ENCODE assay signal across 8 cellular contexts in the genomic region with DNA sequence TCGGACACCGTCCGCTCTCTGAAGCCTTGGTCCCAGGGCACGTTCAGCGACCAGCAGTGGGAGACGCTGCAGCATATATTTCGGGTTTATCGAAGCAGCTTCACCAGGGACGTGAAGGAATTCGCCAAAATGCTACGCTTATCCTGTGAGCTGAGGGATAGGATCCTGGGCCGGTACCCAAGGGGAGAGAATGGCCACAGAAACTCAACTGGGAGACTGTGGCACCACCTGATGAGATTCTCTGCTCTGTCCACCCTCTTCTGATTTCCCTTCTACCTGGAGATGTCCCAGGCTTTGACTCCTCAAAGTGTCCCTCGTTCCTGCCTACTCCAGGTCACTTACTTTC. TPM values are rescaled to one million over a fixed set of nuclear protein-coding genes. Genes with fewer than 3 reads are reported as not detected.
A peak's percentile ranks its signal among the peaks of the same experiment; 100 is the strongest.
DNase-seq lines count a peak whose midpoint lies in the region; ATAC-seq and TF ChIP-seq lines count a peak whose summit lies in the region.

No MANE protein-coding gene starts in this region.

- POLR2A ChIA-PET in WTC11 (lab: Charles Lee): interaction anchor here (1.0 kb wide), 1 partner anchor 19 kb away, joined by 3 read pairs; no protein-coding TSS in a partner anchor

- peaks cover 84% of the 10 kb centered on the region for H3K27me3 Mint-ChIP-seq in WTC11 (ENCODE audit: low read depth)

- H3K4me1 ChIP-seq in GM23248 (ENCODE audit: insufficient read depth) (no peaks in the 10 kb centered on the region), right cardiac atrium (ENCODE audit: control insufficient read depth, insufficient read depth, low read length) (peaks cover 4% of the 10 kb centered on the region)

- H3K27me3 ChIP-seq in GM23248 (replicated peaks; ENCODE audit: insufficient read depth) (peaks cover 63% of the 10 kb centered on the region), right cardiac atrium (ENCODE audit: control insufficient read depth, insufficient read depth) (no peaks in the 10 kb centered on the region)

- H3K4me3 ChIP-seq in GM23248: peak overlapping the region; percentile 69
- peak overlapping the region; percentile 85 for H3K4me3 ChIP-seq in right cardiac atrium (ENCODE audit: low read length)

- 13 to 15% methylated on average over 13 of the region's 13 CpGs for WGBS in GM23248 (ENCODE audit: low coverage in 1 of 2, low lambda C conversion rate in 2 of 2, missing lambda C conversion rate in 2 of 2), 2 experiments
- 13% methylated on average over 13 of the region's 13 CpGs for WGBS in right cardiac atrium

- CTCF ChIA-PET in WTC11 (lab: Charles Lee): interaction anchor here (1.0 to 2.1 kb wide), 10 partner anchors 10 to 770 kb away, joined by 3 to 15 read pairs (median 4); no protein-coding TSS in a partner anchor

- no peaks in the 10 kb centered on the region for H4K20me1 ChIP-seq in GM23248 (ENCODE audit: insufficient read depth)

- DNase-seq in GM23248: no peak
- no peak for DNase-seq in WTC11 (ENCODE audit: low spot score)
- DNase-seq in right cardiac atrium: no peak
- DNase-seq in sciatic nerve (ENCODE audit: low spot score): no peak
- no peak for DNase-seq in stimulated activated naive CD4-positive, alpha-beta T cell treated with Interleukin-2 at 50 U/mL for 16 hours (lab: John Stamatoyannopoulos, UW)

- peaks cover 51% of the 10 kb centered on the region for H3K4me1 Mint-ChIP-seq in WTC11

- no peaks in the 10 kb centered on the region for H3K9me3 Mint-ChIP-seq in WTC11

- intact Hi-C loops in right cardiac atrium (cut with DNase I) (no loop called here), sciatic nerve (cut with DNase I) (no loop called here)

- H3K4me3 Mint-ChIP-seq in WTC11: peak overlapping the region; percentile 92

- no peaks in the 10 kb centered on the region for H3K79me2 ChIP-seq in GM23248 (ENCODE audit: insufficient read depth)

- ATAC-seq in WTC11 (no peak), right cardiac atrium (no peak), sciatic nerve (peak; percentile 19), GM18858 (IDR thresholded peaks at IDR 0.05; ENCODE audit: unreplicated experiment) (no peak), GM18511 (IDR thresholded peaks at IDR 0.05; ENCODE audit: unreplicated experiment) (no peak), GM19467 (IDR thresholded peaks at IDR 0.05; ENCODE audit: unreplicated experiment) (no peak)

- no peak overlapping the region for H3K27ac ChIP-seq in GM23248
- H3K27ac ChIP-seq in right cardiac atrium (ENCODE audit: low read length): no peak overlapping the region

- no peaks in the 10 kb centered on the region for H3K9me2 ChIP-seq in GM23248 (ENCODE audit: insufficient read depth)

- in situ Hi-C loops in GM23248 (cut with MboI): no loop called here

- H3K4me2 ChIP-seq in GM23248 (ENCODE audit: unreplicated experiment): peak overlapping the region; percentile 88

- H3K9me3 ChIP-seq in GM23248 (ENCODE audit: low read depth): no peaks in the 10 kb centered on the region
- no peaks in the 10 kb centered on the region for H3K9me3 ChIP-seq in right cardiac atrium (ENCODE audit: control insufficient read depth, low read length)

- H3K9ac ChIP-seq in GM23248: no peak overlapping the region

- H3K27ac Mint-ChIP-seq in WTC11: no peak overlapping the region

- H2AFZ ChIP-seq in GM23248: peak overlapping the region; percentile 74

- H3F3A ChIP-seq in GM23248 (ENCODE audit: insufficient read depth): no peaks in the 10 kb centered on the region

- no peaks in the 10 kb centered on the region for H3K36me3 Mint-ChIP-seq in WTC11

- no peak for TF ChIP-seq CTCF in WTC11 (IDR thresholded peaks at IDR 0.05)

- H3K36me3 ChIP-seq in GM23248 (ENCODE audit: low read depth): no peaks in the 10 kb centered on the region

TF ChIP-seq in WTC11, 78 proteins besides CTCF, POLR2A, EP300 and RAD21:
- TF ChIP-seq ZBTB21 (CRISPR knock-in tag; IDR thresholded peaks at IDR 0.05; ENCODE audit: borderline replicate concordance) (peak; percentile 59; the same call in 1 of the 2 replicates), CREM (CRISPR knock-in tag; IDR thresholded peaks at IDR 0.05) (no peak)
- TF ChIP-seq, protein P1, sequence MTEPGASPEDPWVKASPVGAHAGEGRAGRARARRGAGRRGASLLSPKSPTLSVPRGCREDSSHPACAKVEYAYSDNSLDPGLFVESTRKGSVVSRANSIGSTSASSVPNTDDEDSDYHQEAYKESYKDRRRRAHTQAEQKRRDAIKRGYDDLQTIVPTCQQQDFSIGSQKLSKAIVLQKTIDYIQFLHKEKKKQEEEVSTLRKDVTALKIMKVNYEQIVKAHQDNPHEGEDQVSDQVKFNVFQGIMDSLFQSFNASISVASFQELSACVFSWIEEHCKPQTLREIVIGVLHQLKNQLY (CRISPR knock-in tag; IDR thresholded peaks at IDR 0.05): no peak

RNA-seq across cellular contexts. Expression of gene CD1D, which starts 0.9 kb away (rescaled TPM):
- total RNA-seq in GM23248 (2014; rRNA removed; shearing (Covaris generic)): not detected in 2 replicates
- polyA plus RNA-seq in GM23248 (2016; fragmentation: Nextera tagmentation; extraction: Ambion mirVana) (0.11 TPM in 1 of 2 replicates, not detected in the other), right cardiac atrium (1.1 TPM)
- total RNA-seq in WTC11 (2021) (3.8 to 4.7 TPM (median 3.9 TPM) in 3 replicates), right cardiac atrium (1 to 10 TPM in 3 of 4 donors, under 1 TPM in 1; 0.64 to 3.4 (median 1.8) TPM), sciatic nerve (1.1 TPM)
